19 cellular contexts compared by ENCODE assay signal in the genomic region with DNA sequence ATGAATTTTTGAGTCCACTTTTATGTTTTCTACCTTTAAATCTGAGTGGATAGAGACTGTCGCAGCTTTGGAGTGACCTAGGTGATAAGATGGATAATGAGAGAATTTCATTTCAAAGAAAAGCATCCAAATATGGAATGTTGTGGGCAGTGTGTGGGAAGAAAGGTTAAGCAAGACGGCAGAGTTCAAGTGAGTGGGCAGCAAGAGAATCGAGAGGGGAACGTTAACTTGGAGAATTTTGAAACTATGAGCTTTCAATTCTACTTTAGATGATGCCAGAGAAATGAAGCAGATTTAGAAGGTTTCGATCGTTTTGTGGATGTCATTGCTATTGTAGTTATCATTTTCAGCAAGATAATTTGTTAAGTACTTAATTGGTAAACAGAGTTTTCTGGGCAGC.
"Had no signal": no experiment of that assay in that cellular context is flagged by ENCODE, and none has a peak within 500 bp of the region (broad histone marks: within the 10 kb centered on the region; RNA-seq: fewer than 3 reads in every experiment).

No MANE protein-coding gene starts in this region.

- FAIRE-seq: keratinocyte, TTC549 had no signal

- H3K27ac ChIP-seq: cardiac muscle cell, esophagus muscularis mucosa, heart left ventricle, left ventricle myocardium inferior, ovary, skin epidermis, thyroid gland, uterus had no signal

- H3K27ac Mint-ChIP-seq: activated CD8-positive, alpha-beta memory T cell treated with anti-CD3 and anti-CD28 coated beads, Interleukin-2, amount 10 ng/mL, durations not matched to agents 7 days and 5 days; activated naive CD8-positive, alpha-beta T cell; activated T-cell treated with anti-CD3 and anti-CD28 coated beads, Interleukin-2, amount 50 U/mL, for 24 hours; memory B cell; nephron; T-helper 17 cell had no signal

- H3K36me3 Mint-ChIP-seq: activated CD8-positive, alpha-beta memory T cell treated with anti-CD3 and anti-CD28 coated beads, Interleukin-2, amount 10 ng/mL, durations not matched to agents 7 days and 5 days; activated naive CD8-positive, alpha-beta T cell; memory B cell had no signal

- H3K4me1 ChIP-seq: esophagus muscularis mucosa, heart left ventricle, left ventricle myocardium inferior, thyroid gland, uterus had no signal

- H3K9me3 Mint-ChIP-seq: activated T-cell treated with anti-CD3 and anti-CD28 coated beads, Interleukin-2, amount 50 U/mL, for 24 hours; memory B cell; nephron had no signal

- H3K36me3 ChIP-seq: cardiac muscle cell, esophagus muscularis mucosa, heart left ventricle, left ventricle myocardium inferior, ovary, thyroid gland, uterus had no signal

- ATAC-seq: activated CD8-positive, alpha-beta memory T cell treated with anti-CD3 and anti-CD28 coated beads, Interleukin-2, amount 10 ng/mL, durations not matched to agents 7 days and 5 days; heart left ventricle; T-helper 17 cell had no signal

- DNase-seq: activated CD4-positive, CD25-positive, alpha-beta regulatory T cell; activated CD8-positive, alpha-beta memory T cell treated with anti-CD3 and anti-CD28 coated beads, Interleukin-2, amount 10 ng/mL, durations not matched to agents 7 days and 5 days; activated effector memory CD4-positive, alpha-beta T cell treated with anti-CD3 and anti-CD28 coated beads, Interleukin-2, amount 50 U/mL, for 16 hours; activated T-cell treated with anti-CD3 and anti-CD28 coated beads, Interleukin-2, amount 50 U/mL, for 24 hours; anterior cingulate cortex; heart left ventricle; left ventricle myocardium inferior; ovary; T-helper 17 cell; thyroid gland; uterus had no signal

- H3K27me3 ChIP-seq: cardiac muscle cell, esophagus muscularis mucosa, heart left ventricle, ovary, thyroid gland, uterus had no signal

- H3K4me1 Mint-ChIP-seq: activated CD8-positive, alpha-beta memory T cell treated with anti-CD3 and anti-CD28 coated beads, Interleukin-2, amount 10 ng/mL, durations not matched to agents 7 days and 5 days; nephron had no signal

- H3K4me3 ChIP-seq: cardiac muscle cell, esophagus muscularis mucosa, heart left ventricle, left ventricle myocardium inferior, ovary, skin epidermis, thyroid gland, uterus had no signal

- H3K4me3 Mint-ChIP-seq: activated CD8-positive, alpha-beta memory T cell treated with anti-CD3 and anti-CD28 coated beads, Interleukin-2, amount 10 ng/mL, durations not matched to agents 7 days and 5 days; activated naive CD8-positive, alpha-beta T cell; activated T-cell treated with anti-CD3 and anti-CD28 coated beads, Interleukin-2, amount 50 U/mL, for 24 hours; memory B cell; nephron; T-helper 17 cell had no signal

- H3K9me3 ChIP-seq: esophagus muscularis mucosa, heart left ventricle, left ventricle myocardium inferior, ovary, thyroid gland, uterus had no signal

- H3K27me3 Mint-ChIP-seq: activated naive CD8-positive, alpha-beta T cell; activated T-cell treated with anti-CD3 and anti-CD28 coated beads, Interleukin-2, amount 50 U/mL, for 24 hours had no signal
